In genomic region chr9:117374076-117374740, GRCh38 we compare ENCODE assay signal across 24 cellular contexts.
"Had no signal": no experiment of that assay in that cellular context is flagged by ENCODE, and none has a peak within 500 bp of the region (broad histone marks: within the 10 kb centered on the region; RNA-seq: fewer than 3 reads in every experiment).

No MANE protein-coding gene starts in this region.

- H3K9me2 ChIP-seq: SK-N-SH had no signal

- ATAC-seq: K562, Panc1, T-cell had no signal

- H3K4me3 ChIP-seq: K562 had no signal

- H3K9me3 ChIP-seq: SK-N-SH had no signal

- H3K4me3 Mint-ChIP-seq: IgD-negative memory B cell; T-cell; T-helper 1 cell treated with Interleukin-12 subunit alpha and Interleukin-12 subunit beta and Interleukin-4 antibody, amounts not matched to agents 30 μg/mL and 1 μg/mL, for 36 hours had no signal

- DNase-seq: Kasumi-1, MV-4-11, NCI-H1092, NCI-H1417, NCI-H1436 treated with DMSO at 0.1 percent for 48 hours, NCI-H1694, NCI-H187 treated with DMSO at 0.1 percent for 48 hours, NCI-H2029 treated with DMSO at 0.1 percent for 48 hours, NCI-H2171, NCI-H345, NCI-H446 treated with DMSO at 0.1 percent for 48 hours, NCI-H510A treated with DMSO at 0.1 percent for 48 hours, NCI-H526, SHP77, SK-N-SH, SW 1271, T-cell had no signal

- H3K4me2 ChIP-seq: KMS-11, SK-N-SH had no signal

- H3K36me3 Mint-ChIP-seq: IgD-negative memory B cell, T-cell had no signal

- H3K27ac ChIP-seq: HL-60, KMS-11, RWPE1 had no signal

- H3K4me1 Mint-ChIP-seq: IgD-negative memory B cell, T-cell had no signal

- H3K27ac Mint-ChIP-seq: IgD-negative memory B cell; T-cell; T-helper 1 cell treated with Interleukin-12 subunit alpha and Interleukin-12 subunit beta and Interleukin-4 antibody, amounts not matched to agents 30 μg/mL and 1 μg/mL, for 36 hours had no signal
